Comparison of ENCODE assay signal across 18 cellular contexts in the genomic region with DNA sequence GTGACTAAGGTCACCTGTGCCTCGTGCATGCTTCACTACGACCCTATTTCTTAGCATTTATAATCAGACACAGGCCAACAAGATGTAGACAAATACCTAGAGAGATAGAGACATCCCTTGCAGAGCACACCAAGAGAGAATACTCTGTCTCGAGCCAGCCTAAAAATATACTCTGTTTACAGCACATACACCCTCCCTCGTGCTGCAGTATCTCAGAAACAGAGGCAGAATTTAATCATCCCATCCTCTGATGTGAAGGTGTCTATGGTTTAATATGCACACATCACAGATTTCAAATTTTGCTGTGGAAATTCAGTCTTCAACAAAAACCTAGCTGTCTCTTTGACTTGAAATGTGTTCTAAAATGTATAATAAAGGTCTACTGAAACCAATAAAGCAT.
"Had no signal": no experiment of that assay in that cellular context is flagged by ENCODE, and none has a peak within 500 bp of the region (broad histone marks: within the 10 kb centered on the region; RNA-seq: fewer than 3 reads in every experiment).

No MANE protein-coding gene starts in this region.

- H3K9ac ChIP-seq: parathyroid adenoma had no signal

- H3K27me3 ChIP-seq: esophagus muscularis mucosa, gastrocnemius medialis, heart right ventricle, spleen, transverse colon had no signal

- H3K36me3 ChIP-seq: esophagus muscularis mucosa, gastrocnemius medialis, heart right ventricle, prostate gland, spleen, thoracic aorta, transverse colon had no signal

- H3K79me2 ChIP-seq: parathyroid adenoma had no signal

- H3K4me1 ChIP-seq: gastrocnemius medialis, parathyroid adenoma, prostate gland, spleen, transverse colon had no signal

- H3K9me3 ChIP-seq: esophagus muscularis mucosa, gastrocnemius medialis, prostate gland, thoracic aorta, transverse colon had no signal

- H3K27ac ChIP-seq: epithelial cell of prostate, esophagus muscularis mucosa, gastrocnemius medialis, heart right ventricle, parathyroid adenoma, spleen, thoracic aorta, transverse colon had no signal

- ATAC-seq: gastrocnemius medialis; naive thymus-derived CD4-positive, alpha-beta T cell; sciatic nerve; stimulated activated memory B cell treated with anti-CD40 and anti-IgM and Interleukin-4, amounts not matched to agents 10 μg/mL and 1 μg/mL and 100 μg/mL, for 72 hours had no signal

- H2AFZ ChIP-seq: parathyroid adenoma had no signal

- DNase-seq: cortex of kidney; effector memory CD4-positive, alpha-beta T cell; gastrocnemius medialis; heart right ventricle; naive thymus-derived CD4-positive, alpha-beta T cell; nephron progenitor cell; spleen; stimulated activated CD4-positive, alpha-beta T cell treated with anti-CD3 and anti-CD28 coated beads, Interleukin-15, amount 100 ng/mL, for 24 hours; stimulated activated CD4-positive, alpha-beta T cell treated with anti-CD3 and anti-CD28 coated beads, Interleukin-1b, Interleukin-23, amount 100 ng/mL, for 48 hours; stimulated activated CD4-positive, alpha-beta T cell treated with anti-CD3 and anti-CD28 coated beads, Interleukin-4, amount 100 ng/mL, for 24 hours; transverse colon had no signal

- H3K4me3 ChIP-seq: esophagus muscularis mucosa, gastrocnemius medialis, heart right ventricle, prostate gland, spleen, thoracic aorta, transverse colon had no signal
